Comparison of ENCODE assay signal across 1 cellular context in genomic region chr14:105301103-105301914, GRCh38.
A peak's percentile ranks its signal among the peaks of the same experiment; 100 is the strongest.
TF ChIP-seq lines count a peak whose summit lies in the region.

No MANE protein-coding gene starts in this region.

TF ChIP-seq in GM12878, 131 proteins besides CTCF, POLR2A, EP300 and RAD21 (continued from another document and continues in another):
- no peak for TF ChIP-seq USF2 (IDR thresholded peaks at IDR 0.05; ENCODE audit: borderline replicate concordance, low read depth, low read length)
- TF ChIP-seq SUZ12 (IDR thresholded peaks at IDR 0.05; ENCODE audit: unreplicated experiment), result no peak
- TF ChIP-seq MAX (IDR thresholded peaks at IDR 0.05; ENCODE audit: low read depth, low read length), result no peak
- no peak for TF ChIP-seq HDAC6 (IDR thresholded peaks at IDR 0.05; ENCODE audit: unreplicated experiment)
- TF ChIP-seq MLLT1 (IDR thresholded peaks at IDR 0.05), result no peak
- no peak for TF ChIP-seq ZZZ3 (IDR thresholded peaks at IDR 0.05; ENCODE audit: control insufficient read depth, insufficient read length, low read depth)
- TF ChIP-seq PKNOX1 (IDR thresholded peaks at IDR 0.05), result peak; percentile 39; the same call in 1 of the 2 replicates
- TF ChIP-seq ZSCAN29 (IDR thresholded peaks at IDR 0.05), result no peak
- TF ChIP-seq SP1 (IDR thresholded peaks at IDR 0.05; ENCODE audit: low read depth, low read length), result peak; percentile 49
- no peak for TF ChIP-seq IRF5 (IDR thresholded peaks at IDR 0.05; ENCODE audit: borderline replicate concordance)
- no peak for TF ChIP-seq ZBTB33 (IDR thresholded peaks at IDR 0.05)
- 0 out of 2 replicates have a peak, but pooled peaks have one; percentile 21 for TF ChIP-seq RUNX3 (IDR thresholded peaks at IDR 0.05; ENCODE audit: low read length)
- TF ChIP-seq NBN (IDR thresholded peaks at IDR 0.05), result peak; percentile 93
- no peak for TF ChIP-seq BCLAF1 (IDR thresholded peaks at IDR 0.05)
- TF ChIP-seq PAX5 (IDR thresholded peaks at IDR 0.05; ENCODE audit: borderline replicate concordance, low read depth, low read length), result no peak
- peak; percentile 97 for TF ChIP-seq HDGF (IDR thresholded peaks at IDR 0.05)
- TF ChIP-seq CEBPZ (IDR thresholded peaks at IDR 0.05; ENCODE audit: low read depth, low read length), result no peak
- TF ChIP-seq BHLHE40 (IDR thresholded peaks at IDR 0.05; ENCODE audit: borderline replicate concordance in 1 of 2, low read depth in 2 of 2, low read length in 1 of 2), result 0 out of 4 replicates have a peak, but pooled peaks of 1 of the 2 experiments have one; percentile 17
- no peak for TF ChIP-seq KDM1A (IDR thresholded peaks at IDR 0.05; ENCODE audit: borderline replicate concordance)
- no peak for TF ChIP-seq RBBP5 (conservative IDR thresholded peaks at IDR 0.05)
- no peak for TF ChIP-seq PAX8 (IDR thresholded peaks at IDR 0.05)
- no peak for TF ChIP-seq ZNF592 (IDR thresholded peaks at IDR 0.05)
- no peak for TF ChIP-seq ETV6 (conservative IDR thresholded peaks at IDR 0.05 in 1 of 2, IDR thresholded peaks at IDR 0.05 in 1 of 2; ENCODE audit: borderline replicate concordance in 1 of 2, low read depth in 1 of 2)
- TF ChIP-seq DPF2 (IDR thresholded peaks at IDR 0.05), result peak; percentile 38
- no peak for TF ChIP-seq MTA2 (IDR thresholded peaks at IDR 0.05; ENCODE audit: low read depth)
- TF ChIP-seq PRDM15 (CRISPR knock-in tag; IDR thresholded peaks at IDR 0.05), result no peak
- TF ChIP-seq ASH2L (IDR thresholded peaks at IDR 0.05; ENCODE audit: borderline replicate concordance, low read depth), result no peak
- TF ChIP-seq RAD51 (IDR thresholded peaks at IDR 0.05), result no peak
- TF ChIP-seq ATF7 (IDR thresholded peaks at IDR 0.05; ENCODE audit: low read depth), result no peak
- no peak for TF ChIP-seq YBX1 (IDR thresholded peaks at IDR 0.05)
